ENCODE assay signal across 8 cellular contexts in genomic region chr4:176065365-176066249, GRCh38. TPM values are rescaled to one million over a fixed set of nuclear protein-coding genes. Genes with fewer than 3 reads are reported as not detected.
DNase-seq lines count a peak whose midpoint lies in the region; ATAC-seq and TF ChIP-seq lines count a peak whose summit lies in the region.

Gene WDR17 (plus strand): TSS chr4:176065841. CDS start chr4:176111581, 45,740 bp downstream.

- no peak for TF ChIP-seq CTCF in GM10248 (IDR thresholded peaks at IDR 0.05; ENCODE audit: control extremely low read depth, extremely low read depth, low read depth, missing control alignments)
- no peak for TF ChIP-seq CTCF in heart left ventricle (IDR thresholded peaks at IDR 0.05)
- no peak for TF ChIP-seq CTCF in tibial artery (IDR thresholded peaks at IDR 0.05)

- H3K4me2 ChIP-seq in trophoblast cell (ENCODE audit: low read length) = peak within 1 kb of the TSS; percentile 91

- no peak within 1 kb of the TSS for H3K18ac ChIP-seq in trophoblast cell (ENCODE audit: low read length)

- H3K4me1 ChIP-seq in heart left ventricle (peaks cover 0 to 12% (median 2%) of the 10 kb centered on the region in 12 donors), trophoblast cell (ENCODE audit: control insufficient read depth in 1 of 2, insufficient read depth in 2 of 2, low read length in 2 of 2) (no peaks in the 10 kb centered on the region), tibial artery (peaks cover 0 to 6% (median 0%) of the 10 kb centered on the region in 4 donors)

- H4K8ac ChIP-seq in trophoblast cell (ENCODE audit: low read depth, low read length) = no peak within 1 kb of the TSS

- no peak within 1 kb of the TSS for H3K14ac ChIP-seq in trophoblast cell (ENCODE audit: low read length)

- POLR2A ChIA-PET in GM10248 (lab: Yijun Ruan, JAX) = no interaction called here

- ATAC-seq in HG02623 (IDR thresholded peaks at IDR 0.05; ENCODE audit: unreplicated experiment) (peak; percentile 100), heart left ventricle (peak; percentile 92 to 100 (median 99))

- no peak within 1 kb of the TSS for H2AK5ac ChIP-seq in trophoblast cell (ENCODE audit: low read length)

- H3K27ac ChIP-seq in heart left ventricle (no peak within 1 kb of the TSS), trophoblast cell (ENCODE audit: low read depth, low read length) (no peak within 1 kb of the TSS), tibial artery (no peak within 1 kb of the TSS)

- H3K36me3 ChIP-seq in heart left ventricle = no peaks in the 10 kb centered on the region
- H3K36me3 ChIP-seq in trophoblast cell (ENCODE audit: control insufficient read depth in 1 of 2, insufficient read depth in 2 of 2, low read length in 2 of 2) = no peaks in the 10 kb centered on the region
- H3K36me3 ChIP-seq in tibial artery = no peaks in the 10 kb centered on the region

- no peak within 1 kb of the TSS for H4K12ac ChIP-seq in trophoblast cell (ENCODE audit: low read depth, low read length)

- H2BK5ac ChIP-seq in trophoblast cell (ENCODE audit: low read depth, low read length, poor library complexity) = no peak within 1 kb of the TSS

- H3K79me1 ChIP-seq in trophoblast cell (ENCODE audit: low read length) = no peaks in the 10 kb centered on the region

- DNase-seq in GM10248 (ENCODE audit: extremely low spot score) (peak; percentile 91), NCI-H1417 treated with DMSO at 0.1 percent for 48 hours (lab: John Stamatoyannopoulos, UW) (peak; percentile 85), SW 1271 (lab: John Stamatoyannopoulos, UW) (peak; percentile 79 to 81), heart left ventricle (peak; percentile 81 to 89 (median 84)), trophoblast cell (peak; percentile 74 to 75), tibial artery (peak; percentile 89)
- peak; percentile 66 for DNase-seq in activated naive CD8-positive, alpha-beta T cell treated with anti-CD3 and anti-CD28 coated beads, Interleukin-2, amount 50 U/mL, for 16 hours (ENCODE audit: low read depth, low spot score)

- 2 to 7% (median 3%) methylated on average over 20 to 56 of the region's 56 CpGs for WGBS in heart left ventricle, 4 donors
- no CpG with 5 or more reads among the region's 56 CpGs for WGBS in trophoblast cell (ENCODE audit: extremely low coverage, insufficient coverage, insufficient read length)

- peak within 1 kb of the TSS; percentile 66 for H2AFZ ChIP-seq in trophoblast cell (ENCODE audit: insufficient read depth, low read length, poor library complexity)

- intact Hi-C loops in heart left ventricle (cut with DNase I) = no loop called here
- intact Hi-C loops in tibial artery (cut with DNase I; ENCODE audit: low total_unique reads) = no loop called here

- H3K9me3 ChIP-seq in heart left ventricle (no peaks in the 10 kb centered on the region), trophoblast cell (ENCODE audit: insufficient read depth, low read depth, low read length) (no peaks in the 10 kb centered on the region), tibial artery (no peaks in the 10 kb centered on the region)

- peak within 1 kb of the TSS; percentile 28 for H3K9ac ChIP-seq in trophoblast cell (ENCODE audit: low read length)

- no peak within 1 kb of the TSS for H2BK120ac ChIP-seq in trophoblast cell (ENCODE audit: insufficient read depth, low read length, poor library complexity)

- H3K4me3 ChIP-seq in heart left ventricle (peak within 1 kb of the TSS; percentile 38 to 68 (median 54)), trophoblast cell (ENCODE audit: low read depth, low read length) (peak within 1 kb of the TSS; percentile 77), tibial artery (peak within 1 kb of the TSS; percentile 53 to 59)

- CTCF ChIA-PET in GM10248 (lab: Yijun Ruan, JAX) = no interaction called here

- no peak within 1 kb of the TSS for H3K4ac ChIP-seq in trophoblast cell (ENCODE audit: low read depth, low read length)

- TF ChIP-seq POLR2A in heart left ventricle (IDR thresholded peaks at IDR 0.05) = no peak

- no peak within 1 kb of the TSS for H3K23ac ChIP-seq in trophoblast cell (ENCODE audit: low read length)

- H3K79me2 ChIP-seq in trophoblast cell (ENCODE audit: control insufficient read depth, insufficient read depth, low read length, poor library complexity) = no peaks in the 10 kb centered on the region

- no peak within 1 kb of the TSS for H4K91ac ChIP-seq in trophoblast cell (ENCODE audit: low read depth, low read length)

- H3K27me3 ChIP-seq in heart left ventricle (peaks cover 0 to 23% (median 4%) of the 10 kb centered on the region in 9 donors), trophoblast cell (ENCODE audit: insufficient read depth, low read length) (no peaks in the 10 kb centered on the region), tibial artery (no peaks in the 10 kb centered on the region)

- no peak within 1 kb of the TSS for H2BK12ac ChIP-seq in trophoblast cell (ENCODE audit: low read length)

RNA-seq across cellular contexts. Expression of gene WDR17, which starts in this region (rescaled TPM):
- 1 to 10 TPM in 1 of 9 donors, under 1 TPM in 8; 0.28 to 1.4 (median 0.75) TPM for total RNA-seq in heart left ventricle
- polyA plus RNA-seq in heart left ventricle = under 1 TPM; 0.21 to 0.23 TPM
- polyA plus RNA-seq in trophoblast cell (2013) = 0.21 and 0.26 TPM in 2 replicates
